Comparison of ENCODE assay signal across 31 cellular contexts in genomic region chr16:22130528-22130927, GRCh38. TPM values are rescaled to one million over a fixed set of nuclear protein-coding genes. Genes with fewer than 3 reads are reported as not detected.
"Had no signal": no experiment of that assay in that cellular context is flagged by ENCODE, and none has a peak within 500 bp of the region (broad histone marks: within the 10 kb centered on the region; RNA-seq: fewer than 3 reads in every experiment).

No MANE protein-coding gene starts in this region.

- DNase-seq: stimulated activated CD4-positive, alpha-beta T cell treated with anti-CD3 and anti-CD28 coated beads, Interleukin-2, amount 100 ng/mL, for 48 hours; stimulated activated CD4-positive, alpha-beta T cell treated with anti-CD3 and anti-CD28 coated beads, Interleukin-4, amount 100 ng/mL, for 1 hour; stimulated activated CD4-positive, alpha-beta T cell treated with anti-CD3 and anti-CD28 coated beads, Interleukin-4, amount 100 ng/mL, for 24 hours; stimulated activated CD4-positive, alpha-beta T cell treated with anti-CD3 and anti-CD28 coated beads, Interleukin-4, amount 100 ng/mL, for 4 hours; stimulated activated CD8-positive, alpha-beta memory T cell treated with anti-CD3 and anti-CD28 coated beads, Interleukin-4, amount 100 ng/mL, for 48 hours; stimulated activated naive B cell treated with anti-CD40 and anti-IgM and Interleukin-4, amounts not matched to agents 10 μg/mL and 1 μg/mL and 100 μg/mL, for 72 hours; stimulated activated naive CD4-positive, alpha-beta T cell; stimulated activated naive CD4-positive, alpha-beta T cell treated with Interleukin-2 at 50 U/mL for 16 hours; stimulated activated naive CD8-positive, alpha-beta T cell treated with anti-CD3 and anti-CD28 coated beads, Interleukin-15, amount 100 ng/mL, for 72 hours; stimulated activated naive CD8-positive, alpha-beta T cell treated with anti-CD3 and anti-CD28 coated beads, Interleukin-15, Interleukin-2, amounts not matched to agents 100 U/mL and 50 U/mL, for 24 hours; stomach; substantia nigra; testis; thyroid gland; transverse colon; trophoblast cell; upper lobe of left lung; upper lobe of right lung; uterus had no signal

- H3K4me1 Mint-ChIP-seq: stimulated activated effector memory CD8-positive, alpha-beta T cell treated with anti-CD3 and anti-CD28 coated beads, Interleukin-12 subunit alpha, Interleukin-12 subunit beta, amount 100 ng/mL, for 72 hours; stimulated activated memory B cell treated with anti-CD40 and anti-IgM and Interleukin-4, amounts not matched to agents 10 μg/mL and 1 μg/mL and 100 μg/mL, for 72 hours; stimulated activated naive B cell treated with anti-CD40 and anti-IgM and Interleukin-4, amounts not matched to agents 10 μg/mL and 1 μg/mL and 100 μg/mL, for 72 hours; stimulated activated naive CD8-positive, alpha-beta T cell treated with anti-CD3 and anti-CD28 coated beads, Interleukin-15, amount 100 ng/mL, for 72 hours had no signal

- H3K27me3 ChIP-seq: stomach, suprapubic skin, testis, thyroid gland, tibial artery, tibial nerve, transverse colon, upper lobe of left lung, upper lobe of right lung, uterus, vagina had no signal

- H3K36me3 Mint-ChIP-seq: stimulated activated effector memory CD8-positive, alpha-beta T cell treated with anti-CD3 and anti-CD28 coated beads, Interleukin-12 subunit alpha, Interleukin-12 subunit beta, amount 100 ng/mL, for 72 hours; stimulated activated memory B cell treated with anti-CD40 and anti-IgM and Interleukin-4, amounts not matched to agents 10 μg/mL and 1 μg/mL and 100 μg/mL, for 72 hours; stimulated activated naive B cell treated with anti-CD40 and anti-IgM and Interleukin-4, amounts not matched to agents 10 μg/mL and 1 μg/mL and 100 μg/mL, for 72 hours; type B pancreatic cell had no signal

- H3K4me1 ChIP-seq: stomach, suprapubic skin, testis, thyroid gland, tibial artery, tibial nerve, transverse colon, upper lobe of left lung, upper lobe of right lung, uterus, vagina had no signal

- H3K27ac Mint-ChIP-seq: stimulated activated effector memory CD8-positive, alpha-beta T cell treated with anti-CD3 and anti-CD28 coated beads, Interleukin-12 subunit alpha, Interleukin-12 subunit beta, amount 100 ng/mL, for 72 hours; stimulated activated memory B cell treated with anti-CD40 and anti-IgM and Interleukin-4, amounts not matched to agents 10 μg/mL and 1 μg/mL and 100 μg/mL, for 72 hours; stimulated activated naive B cell treated with anti-CD40 and anti-IgM and Interleukin-4, amounts not matched to agents 10 μg/mL and 1 μg/mL and 100 μg/mL, for 72 hours; stimulated activated naive CD8-positive, alpha-beta T cell treated with anti-CD3 and anti-CD28 coated beads, Interleukin-15, amount 100 ng/mL, for 72 hours; stimulated activated naive CD8-positive, alpha-beta T cell treated with anti-CD3 and anti-CD28 coated beads, Interleukin-15, Interleukin-2, amounts not matched to agents 100 ng/mL and 50 ng/mL, for 24 hours; type B pancreatic cell had no signal

- H3K27ac ChIP-seq: stomach, suprapubic skin, testis, thoracic aorta, thyroid gland, tibial artery, tibial nerve, transverse colon, upper lobe of left lung, upper lobe of right lung, uterus, vagina had no signal

- ATAC-seq: stimulated activated effector memory CD8-positive, alpha-beta T cell treated with anti-CD3 and anti-CD28 coated beads, Interleukin-12 subunit alpha, Interleukin-12 subunit beta, amount 100 ng/mL, for 72 hours; stimulated activated naive B cell treated with anti-CD40 and anti-IgM and Interleukin-4, amounts not matched to agents 10 μg/mL and 1 μg/mL and 100 μg/mL, for 72 hours; stimulated activated naive CD8-positive, alpha-beta T cell treated with anti-CD3 and anti-CD28 coated beads, Interleukin-15, amount 100 ng/mL, for 72 hours; stimulated activated naive CD8-positive, alpha-beta T cell treated with anti-CD3 and anti-CD28 coated beads, Interleukin-15, Interleukin-2, amounts not matched to agents 100 U/mL and 50 U/mL, for 24 hours; upper lobe of right lung had no signal

- FAIRE-seq: urothelium cell line had no signal

- H3K36me3 ChIP-seq: stomach, suprapubic skin, thoracic aorta, thyroid gland, tibial artery, tibial nerve, transverse colon, upper lobe of left lung, upper lobe of right lung, uterus, vagina had no signal

- H3K4me3 Mint-ChIP-seq: stimulated activated effector memory CD8-positive, alpha-beta T cell treated with anti-CD3 and anti-CD28 coated beads, Interleukin-12 subunit alpha, Interleukin-12 subunit beta, amount 100 ng/mL, for 72 hours; stimulated activated memory B cell treated with anti-CD40 and anti-IgM and Interleukin-4, amounts not matched to agents 10 μg/mL and 1 μg/mL and 100 μg/mL, for 72 hours; stimulated activated naive B cell treated with anti-CD40 and anti-IgM and Interleukin-4, amounts not matched to agents 10 μg/mL and 1 μg/mL and 100 μg/mL, for 72 hours; stimulated activated naive CD8-positive, alpha-beta T cell treated with anti-CD3 and anti-CD28 coated beads, Interleukin-15, amount 100 ng/mL, for 72 hours; stimulated activated naive CD8-positive, alpha-beta T cell treated with anti-CD3 and anti-CD28 coated beads, Interleukin-15, Interleukin-2, amounts not matched to agents 100 ng/mL and 50 ng/mL, for 24 hours; type B pancreatic cell had no signal

- H3K9me3 ChIP-seq: suprapubic skin, testis, thoracic aorta, thyroid gland, tibial artery, transverse colon, upper lobe of left lung, upper lobe of right lung, uterus, vagina had no signal

- H3K27me3 Mint-ChIP-seq: stimulated activated naive CD8-positive, alpha-beta T cell treated with anti-CD3 and anti-CD28 coated beads, Interleukin-15, amount 100 ng/mL, for 72 hours; stimulated activated naive CD8-positive, alpha-beta T cell treated with anti-CD3 and anti-CD28 coated beads, Interleukin-15, Interleukin-2, amounts not matched to agents 100 ng/mL and 50 ng/mL, for 24 hours had no signal

- H3K4me3 ChIP-seq: stomach, suprapubic skin, testis, thoracic aorta, thyroid gland, tibial artery, tibial nerve, transverse colon, upper lobe of left lung, upper lobe of right lung, uterus, vagina had no signal

RNA-seq across cellular contexts. Expression of gene SDR42E2, which starts 31.8 kb away (rescaled TPM):
- total RNA-seq: stomach, suprapubic skin, thoracic aorta, thyroid gland, tibial nerve, transverse colon, urinary bladder, uterus, vagina had no signal
- polyA plus RNA-seq: stomach, urinary bladder had no signal

RNA-seq across cellular contexts. Expression of gene VWA3A, which starts 38.2 kb away (rescaled TPM):
- total RNA-seq: subcutaneous adipose tissue, vagina had no signal
